ENCODE assay signal across 10 cellular contexts in the genomic region with DNA sequence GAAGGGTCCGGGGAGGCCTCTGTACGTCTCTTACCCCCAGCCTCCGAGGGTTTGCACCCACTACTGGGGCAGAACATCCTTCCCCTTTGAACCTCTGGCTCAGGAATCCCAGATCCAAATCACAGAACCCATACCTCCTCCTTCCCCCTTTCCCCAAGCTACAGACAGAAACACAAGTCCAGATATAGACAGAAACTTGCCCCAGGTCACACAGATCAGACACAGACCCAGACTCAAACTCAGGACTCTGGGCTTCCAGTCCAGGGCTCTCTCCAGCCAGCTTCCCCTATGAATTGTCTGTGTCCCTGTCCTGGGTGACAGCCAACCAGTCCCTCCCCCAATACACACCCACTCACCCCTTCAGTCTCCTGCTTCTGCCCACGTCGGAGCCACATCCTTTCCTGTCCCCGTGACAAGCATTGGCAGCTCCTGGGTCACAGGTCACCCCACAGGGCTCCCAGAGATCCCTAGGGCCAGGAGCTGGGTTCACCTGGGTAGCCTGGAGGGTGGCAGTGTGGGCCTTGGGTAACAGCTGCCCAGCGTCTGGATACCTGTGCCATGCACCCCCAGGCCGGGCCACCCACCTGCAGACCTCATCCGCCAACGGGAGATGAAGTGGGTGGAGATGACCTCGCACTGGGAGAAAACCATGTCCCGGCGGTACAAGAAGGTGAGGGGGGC. TPM values are rescaled to one million over a fixed set of nuclear protein-coding genes. Genes with fewer than 3 reads are reported as not detected.
DNase-seq lines count a peak whose midpoint lies in the region; ATAC-seq and TF ChIP-seq lines count a peak whose summit lies in the region.
"Had no signal": no experiment of that assay in that cellular context is flagged by ENCODE, and none has a peak within 500 bp of the region (broad histone marks: within the 10 kb centered on the region; RNA-seq: fewer than 3 reads in every experiment).

No MANE protein-coding gene starts in this region.

- TF ChIP-seq CTCF in upper lobe of left lung (IDR thresholded peaks at IDR 0.05) (no peak), Calu3 (IDR thresholded peaks at IDR 0.05; ENCODE audit: unreplicated experiment) (no peak)

- peak overlapping the region; percentile 91 to 96 for H3K4me3 Mint-ChIP-seq in activated T-cell treated with anti-CD3 and anti-CD28 coated beads, Interleukin-2, amount 50 U/mL, for 72 hours
- H3K4me3 Mint-ChIP-seq in Calu3 (ENCODE audit: low read depth, unreplicated experiment), result no peak overlapping the region

- H3K36me3 Mint-ChIP-seq in activated T-cell treated with anti-CD3 and anti-CD28 coated beads, Interleukin-2, amount 50 U/mL, for 72 hours (ENCODE audit: insufficient read depth in 2 of 2), result peaks cover 9% of the 10 kb centered on the region in 2 donors
- peaks cover 20% of the 10 kb centered on the region for H3K36me3 Mint-ChIP-seq in Calu3 (ENCODE audit: insufficient read depth, unreplicated experiment)

- ATAC-seq in activated T-cell treated with anti-CD3 and anti-CD28 coated beads, Interleukin-2, amount 50 U/mL, for 72 hours (replicated peaks in 1 of 2), result peak in 1 of 2 donors; percentile 6
- no peak for ATAC-seq in upper lobe of left lung (ENCODE audit: low FRiP score in 2 of 2)
- no peak for ATAC-seq in GM18868 (IDR thresholded peaks at IDR 0.05; ENCODE audit: unreplicated experiment)
- ATAC-seq: esophagus mucosa had no signal

- TF ChIP-seq EP300 in upper lobe of left lung (IDR thresholded peaks at IDR 0.05), result peak in 1 of 4 donors; percentile 3

- peaks cover 92% of the 10 kb centered on the region for H3K4me1 ChIP-seq in mononuclear cell (ENCODE audit: insufficient read depth, low read length)
- peaks cover 32 to 60% (median 43%) of the 10 kb centered on the region in 4 donors for H3K4me1 ChIP-seq in upper lobe of left lung

- H3K9me3 Mint-ChIP-seq in activated T-cell treated with anti-CD3 and anti-CD28 coated beads, Interleukin-2, amount 50 U/mL, for 72 hours, result no peaks in the 10 kb centered on the region
- H3K9me3 Mint-ChIP-seq in Calu3 (ENCODE audit: low read depth, unreplicated experiment), result no peaks in the 10 kb centered on the region

- intact Hi-C loops in Calu3 (cut with micrococcal nuclease; ENCODE audit: unreplicated experiment), result no loop called here

- no peaks in the 10 kb centered on the region for H3K27me3 Mint-ChIP-seq in activated T-cell treated with anti-CD3 and anti-CD28 coated beads, Interleukin-2, amount 50 U/mL, for 72 hours (ENCODE audit: low read depth)
- H3K27me3 Mint-ChIP-seq in Calu3 (ENCODE audit: unreplicated experiment), result no peaks in the 10 kb centered on the region

- peaks cover 0 to 10% (median 2%) of the 10 kb centered on the region in 4 donors for H3K36me3 ChIP-seq in upper lobe of left lung

- WGBS in upper lobe of left lung, 2 donors, result 58 to 61% methylated on average over 8 to 13 of the region's 13 CpGs

- peak overlapping the region; percentile 81 for H3K27ac Mint-ChIP-seq in activated T-cell treated with anti-CD3 and anti-CD28 coated beads, Interleukin-2, amount 50 U/mL, for 72 hours
- H3K27ac Mint-ChIP-seq in Calu3 (ENCODE audit: unreplicated experiment), result no peak overlapping the region

- no peak for TF ChIP-seq POLR2A in upper lobe of left lung (IDR thresholded peaks at IDR 0.05)

- peak; percentile 55 for DNase-seq in activated gamma-delta T cell treated with Interleukin-2 at 50 U/mL for 16 hours
- no peak for DNase-seq in activated gamma-delta T cell (lab: John Stamatoyannopoulos, UW)
- peak in 1 of 2 donors; percentile 65 for DNase-seq in activated T-cell treated with anti-CD3 and anti-CD28 coated beads, Interleukin-2, amount 50 U/mL, for 72 hours
- DNase-seq in upper lobe of left lung, result peak; percentile 66 to 72
- DNase-seq in Calu3, result no peak
- no peak for DNase-seq in NCI-H748 (lab: John Stamatoyannopoulos, UW; ENCODE audit: unreplicated experiment)

- no TSS peak for BruUV-seq in Calu3 (replicated peaks; lab: Mats Ljungman, UMichigan)

- H3K27me3 ChIP-seq in mononuclear cell (ENCODE audit: insufficient read depth, low read length), result no peaks in the 10 kb centered on the region
- no peaks in the 10 kb centered on the region for H3K27me3 ChIP-seq in upper lobe of left lung

- H3K9me3 ChIP-seq in mononuclear cell (ENCODE audit: low read depth, low read length) (no peaks in the 10 kb centered on the region), upper lobe of left lung (no peaks in the 10 kb centered on the region)

- peaks cover 70% of the 10 kb centered on the region for H3K4me1 Mint-ChIP-seq in activated T-cell treated with anti-CD3 and anti-CD28 coated beads, Interleukin-2, amount 50 U/mL, for 72 hours (ENCODE audit: low read depth)
- H3K4me1 Mint-ChIP-seq in Calu3 (ENCODE audit: low read depth, unreplicated experiment), result no peaks in the 10 kb centered on the region

- H3K4me3 ChIP-seq in mononuclear cell (ENCODE audit: low read length) (peak overlapping the region; percentile 88), upper lobe of left lung (peak overlapping the region in 3 of 4 donors; percentile 32 to 51 (median 47))

- peak overlapping the region; percentile 61 to 96 (median 87) for H3K27ac ChIP-seq in upper lobe of left lung

- CTCF ChIA-PET in Calu3 (lab: Charles Lee), result no interaction called here

RNA-seq across cellular contexts. Expression of a gene that starts 0.8 kb away (rescaled TPM):
- total RNA-seq in activated T-cell treated with anti-CD3 and anti-CD28 coated beads, Interleukin-2, amount 50 U/mL, for 72 hours, result 100 to 1,000 TPM in 1 of 2 donors, 10 to 100 TPM in 1; 93.3 to 120 TPM
- total RNA-seq in mononuclear cell (51.6 TPM), upper lobe of left lung (10 to 100 TPM in 5 of 6 donors, 1 to 10 TPM in 1; 8.4 to 45.3 (median 32.7) TPM), Calu3 (2022) (not detected in 2 replicates)
- total RNA-seq: M059J had no signal

RNA-seq across cellular contexts. Expression of a gene that starts 3.0 kb away (rescaled TPM):
- 100 to 1,000 TPM; 211 to 244 TPM for total RNA-seq in activated T-cell treated with anti-CD3 and anti-CD28 coated beads, Interleukin-2, amount 50 U/mL, for 72 hours
- total RNA-seq in mononuclear cell (126 TPM), upper lobe of left lung (100 to 1,000 TPM in 3 of 6 donors, 10 to 100 TPM in 3; 83.8 to 191 (median 135) TPM), Calu3 (2022) (179 and 180 TPM in 2 replicates)

RNA-seq across cellular contexts. Expression of a gene that starts 10.8 kb away (rescaled TPM):
- 1 to 10 TPM; 3.8 to 5.0 TPM for total RNA-seq in activated T-cell treated with anti-CD3 and anti-CD28 coated beads, Interleukin-2, amount 50 U/mL, for 72 hours
- total RNA-seq in mononuclear cell (3.3 TPM), upper lobe of left lung (1 to 10 TPM in 2 of 6 donors, under 1 TPM in 4; 0.49 to 4.2 (median 0.89) TPM), Calu3 (2022) (0.10 TPM in 1 of 2 replicates, not detected in the other)

RNA-seq across cellular contexts. Expression of a gene that starts 12.9 kb away (rescaled TPM):
- total RNA-seq in activated T-cell treated with anti-CD3 and anti-CD28 coated beads, Interleukin-2, amount 50 U/mL, for 72 hours, result 10 to 100 TPM; 36.7 to 41.2 TPM
- total RNA-seq in mononuclear cell (7.8 TPM), upper lobe of left lung (100 to 1,000 TPM in 1 of 6 donors, 10 to 100 TPM in 5; 20.4 to 115 (median 28.2) TPM), Calu3 (2022) (26.9 and 38.6 TPM in 2 replicates)

RNA-seq across cellular contexts. Expression of a gene that starts 23.6 kb away (rescaled TPM):
- 10 to 100 TPM; 55.0 to 56.1 TPM for total RNA-seq in activated T-cell treated with anti-CD3 and anti-CD28 coated beads, Interleukin-2, amount 50 U/mL, for 72 hours
- total RNA-seq in mononuclear cell (52.1 TPM), upper lobe of left lung (10 to 100 TPM; 35.2 to 94.3 (median 50.4) TPM), Calu3 (2022) (44.3 and 47.5 TPM in 2 replicates)

Comparison
In these comparisons a context has a peak if more than half of its experiments do, and no peak if none do; other contexts are left out.
1. DNase-seq: peak in activated gamma-delta T cell treated with Interleukin-2 at 50 U/mL for 16 hours (single experiment) and upper lobe of left lung (2 of 2); none in activated gamma-delta T cell (single experiment), Calu3 (single experiment) and NCI-H748 (single experiment).